ENCODE assay signal across 8 cellular contexts in the genomic region with DNA sequence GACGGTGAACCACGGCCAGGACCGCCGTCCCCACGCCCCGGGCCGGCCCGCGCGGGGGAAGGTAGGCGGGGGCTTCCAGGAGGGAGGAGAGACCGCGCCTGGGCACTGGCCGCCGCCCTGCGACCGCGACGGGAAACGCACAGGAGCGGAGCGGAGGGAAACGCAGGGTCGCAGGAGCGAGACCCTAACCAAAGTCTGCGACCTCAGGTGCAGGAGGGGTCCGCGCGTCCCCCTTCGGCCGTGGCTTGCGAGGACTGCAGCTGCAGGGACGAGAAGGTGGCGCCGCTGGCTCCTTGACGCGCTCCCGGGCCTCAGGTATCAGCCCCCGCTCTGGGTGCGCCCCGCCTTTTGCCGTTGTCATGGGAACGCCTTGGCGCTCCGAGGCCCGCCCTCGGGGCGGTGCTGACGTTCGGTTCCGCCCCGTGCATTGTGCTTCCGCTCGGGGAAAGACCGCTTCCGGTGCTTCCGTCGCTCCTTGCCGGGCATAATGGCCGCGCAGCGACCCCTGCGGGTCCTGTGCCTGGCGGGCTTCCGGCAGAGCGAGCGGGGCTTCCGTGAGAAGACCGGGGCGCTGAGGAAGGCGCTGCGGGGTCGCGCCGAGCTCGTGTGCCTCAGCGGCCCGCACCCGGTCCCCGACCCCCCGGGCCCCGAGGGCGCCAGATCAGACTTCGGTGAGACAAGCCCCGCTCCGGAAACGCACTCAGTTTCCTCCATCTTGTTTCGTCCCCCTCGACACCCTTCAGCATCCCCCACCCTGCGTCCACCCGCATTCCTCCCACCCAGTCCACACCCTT. TPM values are rescaled to one million over a fixed set of nuclear protein-coding genes. Genes with fewer than 3 reads are reported as not detected.
A peak's percentile ranks its signal among the peaks of the same experiment; 100 is the strongest.
DNase-seq lines count a peak whose midpoint lies in the region; ATAC-seq, FAIRE-seq and TF ChIP-seq lines count a peak whose summit lies in the region.

Gene OVCA2 (plus strand): TSS at position 462 of the 794 bp plus-strand sequence. CDS start 26 bp downstream, at position 488.

- H3K9me3 Mint-ChIP-seq in activated B cell treated with CpG ODN at 0.5 μM for 24 hours, result no peaks in the 10 kb centered on the region

- no peaks in the 10 kb centered on the region for H3K27me3 ChIP-seq in AG04450 (ENCODE audit: control insufficient read depth, insufficient read depth, low read length)

- H3K27me3 Mint-ChIP-seq in activated B cell treated with CpG ODN at 0.5 μM for 24 hours, result no peaks in the 10 kb centered on the region

- POLR2A ChIA-PET in AG04450 (lab: Yijun Ruan, JAX), result interaction anchor here (0.6 kb wide), 1 partner anchor 208 kb away, joined by 3 read pairs; no protein-coding TSS in a partner anchor
- POLR2A ChIA-PET in activated B cell treated with CpG ODN at 0.5 μM for 24 hours (lab: Charles Lee), result interaction anchor here (1.2 to 1.5 kb wide), 2 partner anchors 9 to 17 kb away, joined by 3 read pairs; partner anchors contain the start of gene RTN4RL1

- TF ChIP-seq CTCF in AG04450 (IDR thresholded peaks at IDR 0.05; ENCODE audit: low read depth, low read length), result peak; percentile 57
- TF ChIP-seq CTCF in activated B cell treated with CpG ODN at 0.5 μM for 24 hours (IDR thresholded peaks at IDR 0.05), result no peak

- FAIRE-seq in islet of Langerhans (lab: Jason Lieb, UNC), result peak; percentile 69

- ATAC-seq in GM18870 (IDR thresholded peaks at IDR 0.05; ENCODE audit: unreplicated experiment) (peak; percentile 83), HG03135 (IDR thresholded peaks at IDR 0.05; ENCODE audit: unreplicated experiment) (peak; percentile 86), activated B cell treated with CpG ODN at 0.5 μM for 24 hours (ENCODE audit: low read depth) (peak; percentile 90)

- H3K36me3 Mint-ChIP-seq in activated B cell treated with CpG ODN at 0.5 μM for 24 hours (ENCODE audit: low read depth), result peaks cover 44% of the 10 kb centered on the region

- H3K4me1 Mint-ChIP-seq in activated B cell treated with CpG ODN at 0.5 μM for 24 hours, result peaks cover 24% of the 10 kb centered on the region

- peak within 1 kb of the TSS; percentile 89 for H3K4me3 ChIP-seq in AG04450 (ENCODE audit: low read depth, low read length)

- H3K27ac Mint-ChIP-seq in activated B cell treated with CpG ODN at 0.5 μM for 24 hours, result peak within 1 kb of the TSS; percentile 87

- H3K27ac ChIP-seq in AG04450 (ENCODE audit: low read depth, low read length) (peak within 1 kb of the TSS; percentile 52), caudate nucleus (ENCODE audit: low read depth, low read length) (peak within 1 kb of the TSS; percentile 95)

- no peaks in the 10 kb centered on the region for H3K9me3 ChIP-seq in AG04450 (ENCODE audit: control insufficient read depth, insufficient read depth, low read length)

- CTCF ChIA-PET in AG04450 (lab: Charles Lee), result interaction anchor here (1.0 to 1.6 kb wide), 2 partner anchors 12 to 133 kb away, joined by 3 read pairs; no protein-coding TSS in a partner anchor
- CTCF ChIA-PET in activated B cell treated with CpG ODN at 0.5 μM for 24 hours (lab: Charles Lee), result interaction anchor here (1.1 to 1.4 kb wide), 2 partner anchors 203 to 325 kb away, joined by 4 to 7 read pairs; no protein-coding TSS in a partner anchor

- intact Hi-C loops in activated B cell treated with CpG ODN at 0.5 μM for 24 hours (cut with micrococcal nuclease), result loop anchor here (1.0 to 5.0 kb wide), 6 partner anchors 11 to 374 kb away; partner anchors contain the start of genes DPH1 and RTN4RL1

- DNase-seq in AG04450 (ENCODE audit: low read depth, low spot score), result peak; percentile 84
- DNase-seq in NCI-H226, result peak; percentile 85
- peak; percentile 97 for DNase-seq in activated B cell treated with CpG ODN at 0.5 μM for 24 hours
- DNase-seq in caudate nucleus (lab: John Stamatoyannopoulos, UW), result peak in 60 of 61 donors; percentile 41 to 98 (median 90)
- DNase-seq in stimulated activated CD4-positive, alpha-beta T cell treated with anti-CD3 and anti-CD28 coated beads, Interleukin-12 subunit alpha, Interleukin-12 subunit beta, amount 100 ng/mL, for 48 hours (ENCODE audit: low read depth in 2 of 3, low spot score in 1 of 3), result peak; percentile 91 to 96 (median 93)

- H3K4me3 Mint-ChIP-seq in activated B cell treated with CpG ODN at 0.5 μM for 24 hours, result peak within 1 kb of the TSS; percentile 90

RNA-seq across cellular contexts. Expression of gene OVCA2, which starts in this region (rescaled TPM):
- 38.0 and 45.0 TPM in 2 replicates for polyA plus RNA-seq in AG04450 (2011; rRNA removed)
- 16.8 and 18.1 TPM in 2 replicates for polyA minus RNA-seq in AG04450 (2011; rRNA and poly(A)+ RNA removed)
- total RNA-seq in activated B cell treated with CpG ODN at 0.5 μM for 24 hours, result 29.4 and 31.2 TPM in 2 replicates

Comparison
In these comparisons a context has a peak if more than half of its experiments do, and no peak if none do; other contexts are left out.
1. Peak in every context shown above with its lines: DNase-seq, ATAC-seq, H3K4me3 ChIP-seq and H3K27ac ChIP-seq.